Comparison of ENCODE assay signal across 10 cellular contexts in the genomic region with DNA sequence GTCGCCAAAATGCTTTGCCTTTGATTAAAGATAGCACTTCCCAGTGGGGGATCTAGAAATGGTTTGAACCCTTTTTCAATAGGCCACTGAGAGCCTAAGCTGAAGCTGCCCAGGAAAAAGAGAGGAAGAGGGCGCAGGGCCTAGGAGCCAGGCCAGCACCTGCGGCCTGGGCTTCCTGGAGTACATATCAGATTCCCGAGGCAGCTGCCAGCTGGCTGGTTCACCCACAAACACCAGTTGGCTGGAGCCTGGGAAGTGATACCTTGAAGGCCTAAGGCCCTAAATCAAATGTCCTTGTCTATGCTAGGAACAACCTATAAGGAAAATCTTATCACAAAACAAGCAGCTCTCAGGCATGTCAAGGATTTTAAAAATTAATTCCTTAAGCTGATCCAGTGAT. TPM values are rescaled to one million over a fixed set of nuclear protein-coding genes. Genes with fewer than 3 reads are reported as not detected.
A peak's percentile ranks its signal among the peaks of the same experiment; 100 is the strongest.
DNase-seq lines count a peak whose midpoint lies in the region; ATAC-seq and TF ChIP-seq lines count a peak whose summit lies in the region.
"Had no signal": no experiment of that assay in that cellular context is flagged by ENCODE, and none has a peak within 500 bp of the region (broad histone marks: within the 10 kb centered on the region; RNA-seq: fewer than 3 reads in every experiment).

No MANE protein-coding gene starts in this region.

- no peaks in the 10 kb centered on the region for H3K27me3 Mint-ChIP-seq in activated T-helper 2 cell treated with anti-CD3 and anti-CD28 coated beads, Interferon-gamma antibody, Interleukin-2, Interleukin-4, amounts not matched to agents 10 μg/mL and 5 μg/mL and 100 μg/mL, durations not matched to agents 14 hours and 24 hours and 36 hours (ENCODE audit: low read depth)

- H3K9me3 Mint-ChIP-seq in activated T-helper 2 cell treated with anti-CD3 and anti-CD28 coated beads, Interferon-gamma antibody, Interleukin-2, Interleukin-4, amounts not matched to agents 10 μg/mL and 5 μg/mL and 100 μg/mL, durations not matched to agents 14 hours and 24 hours and 36 hours, result no peaks in the 10 kb centered on the region

- H3K36me3 ChIP-seq in parathyroid adenoma (ENCODE audit: control insufficient read depth, insufficient read depth, low read length) (no peaks in the 10 kb centered on the region), A673 (ENCODE audit: insufficient read depth, low read length, poor library complexity, severe bottlenecking) (no peaks in the 10 kb centered on the region)

- no TSS peak for BruUV-seq in A673 (replicated peaks; lab: Mats Ljungman, UMichigan)

- H3K4me1 ChIP-seq in parathyroid adenoma (peaks cover 8% of the 10 kb centered on the region), A673 (ENCODE audit: insufficient read depth, low read length, poor library complexity, severe bottlenecking) (no peaks in the 10 kb centered on the region)

- H3K36me3 Mint-ChIP-seq in activated T-helper 2 cell treated with anti-CD3 and anti-CD28 coated beads, Interferon-gamma antibody, Interleukin-2, Interleukin-4, amounts not matched to agents 10 μg/mL and 5 μg/mL and 100 μg/mL, durations not matched to agents 14 hours and 24 hours and 36 hours (ENCODE audit: low read depth), result peaks cover 38% of the 10 kb centered on the region

- no peak overlapping the region for H3K27ac ChIP-seq in parathyroid adenoma
- H3K27ac ChIP-seq in A673 (ENCODE audit: low read depth, low read length, poor library complexity, severe bottlenecking), result no peak overlapping the region

- CTCF ChIA-PET in A673 (lab: Charles Lee), result no interaction called here

- no peak for ATAC-seq in HG03571 (IDR thresholded peaks at IDR 0.05; ENCODE audit: unreplicated experiment)

- H3K4me3 ChIP-seq in parathyroid adenoma (ENCODE audit: low read depth, low read length) (no peak overlapping the region), A673 (ENCODE audit: low read depth, low read length, poor library complexity, severe bottlenecking) (no peak overlapping the region)

- POLR2A ChIA-PET in A673 (lab: Charles Lee; ENCODE audit: low non-redundant PET), result no interaction called here

- H3K4me3 Mint-ChIP-seq in activated T-helper 2 cell treated with anti-CD3 and anti-CD28 coated beads, Interferon-gamma antibody, Interleukin-2, Interleukin-4, amounts not matched to agents 10 μg/mL and 5 μg/mL and 100 μg/mL, durations not matched to agents 14 hours and 24 hours and 36 hours (ENCODE audit: low read depth), result no peak overlapping the region

- no peaks in the 10 kb centered on the region for H3K9me3 ChIP-seq in parathyroid adenoma (ENCODE audit: control insufficient read depth, low read length)
- H3K9me3 ChIP-seq in A673 (ENCODE audit: low read depth, low read length, poor library complexity, severe bottlenecking), result no peaks in the 10 kb centered on the region

- no peak overlapping the region for H3K9ac ChIP-seq in parathyroid adenoma

- peak; percentile 21 for DNase-seq in NCI-H748 (lab: John Stamatoyannopoulos, UW; ENCODE audit: unreplicated experiment)
- no peak for DNase-seq in NCI-H748 treated with DMSO at 0.1 percent for 48 hours (lab: John Stamatoyannopoulos, UW)
- peak; percentile 17 for DNase-seq in NCI-H146 treated with DMSO at 0.1 percent for 48 hours (lab: John Stamatoyannopoulos, UW; ENCODE audit: unreplicated experiment)
- DNase-seq in activated T-helper 2 cell treated with anti-CD3 and anti-CD28 coated beads, Interferon-gamma antibody, Interleukin-2, Interleukin-4, amounts not matched to agents 10 μg/mL and 5 μg/mL and 100 μg/mL, durations not matched to agents 14 hours and 24 hours and 36 hours (ENCODE audit: low spot score), result no peak
- no peak for DNase-seq in anterior cingulate cortex (lab: John Stamatoyannopoulos, UW)
- no peak for DNase-seq in A673 (ENCODE audit: low spot score)
- DNase-seq: MM.1S, retina had no signal

- peaks cover 57% of the 10 kb centered on the region for H3K4me1 Mint-ChIP-seq in activated T-helper 2 cell treated with anti-CD3 and anti-CD28 coated beads, Interferon-gamma antibody, Interleukin-2, Interleukin-4, amounts not matched to agents 10 μg/mL and 5 μg/mL and 100 μg/mL, durations not matched to agents 14 hours and 24 hours and 36 hours (ENCODE audit: low read depth)

- TF ChIP-seq CTCF in parathyroid adenoma (IDR thresholded peaks at IDR 0.05), result no peak
- no peak for TF ChIP-seq CTCF in A673 (conservative IDR thresholded peaks at IDR 0.05; ENCODE audit: low read depth, low read length)

- no peaks in the 10 kb centered on the region for H3K27me3 ChIP-seq in parathyroid adenoma (ENCODE audit: control insufficient read depth, insufficient read depth, low read length)
- no peaks in the 10 kb centered on the region for H3K27me3 ChIP-seq in A673 (replicated peaks; ENCODE audit: insufficient read depth, low read depth, low read length, poor library complexity)

- H3K79me2 ChIP-seq in parathyroid adenoma, result peaks cover 2% of the 10 kb centered on the region

- H2AFZ ChIP-seq in parathyroid adenoma, result peak overlapping the region; percentile 28

- H3K27ac Mint-ChIP-seq in activated T-helper 2 cell treated with anti-CD3 and anti-CD28 coated beads, Interferon-gamma antibody, Interleukin-2, Interleukin-4, amounts not matched to agents 10 μg/mL and 5 μg/mL and 100 μg/mL, durations not matched to agents 14 hours and 24 hours and 36 hours, result peak overlapping the region; percentile 26

- intact Hi-C loops in activated T-helper 2 cell treated with anti-CD3 and anti-CD28 coated beads, Interferon-gamma antibody, Interleukin-2, Interleukin-4, amounts not matched to agents 10 μg/mL and 5 μg/mL and 100 μg/mL, durations not matched to agents 14 hours and 24 hours and 36 hours (cut with micrococcal nuclease), result no loop called here
- intact Hi-C loops in A673 (cut with micrococcal nuclease; ENCODE audit: unreplicated experiment), result no loop called here

- H3K4me2 ChIP-seq in parathyroid adenoma (ENCODE audit: low read length), result no peak overlapping the region

RNA-seq across cellular contexts. Expression of gene ANKRD44, which starts 37.1 kb away (rescaled TPM):
- 107 and 120 TPM in 2 replicates for total RNA-seq in activated T-helper 2 cell treated with anti-CD3 and anti-CD28 coated beads, Interferon-gamma antibody, Interleukin-2, Interleukin-4, amounts not matched to agents 10 μg/mL and 5 μg/mL and 100 μg/mL, durations not matched to agents 14 hours and 24 hours and 36 hours
- 17.0 and 22.2 TPM in 2 replicates for total RNA-seq in A673 (2021)

Comparison
In these comparisons a context has a peak if more than half of its experiments do, and no peak if none do; other contexts are left out.
1. DNase-seq: peak in NCI-H748 (single experiment) and NCI-H146 treated with DMSO at 0.1 percent for 48 hours (single experiment); none in NCI-H748 treated with DMSO at 0.1 percent for 48 hours (single experiment), activated T-helper 2 cell treated with anti-CD3 and anti-CD28 coated beads, Interferon-gamma antibody, Interleukin-2, Interleukin-4, amounts not matched to agents 10 μg/mL and 5 μg/mL and 100 μg/mL, durations not matched to agents 14 hours and 24 hours and 36 hours (single experiment), anterior cingulate cortex (0 of 58) and A673 (single experiment).